10 cellular contexts compared by ENCODE assay signal in the genomic region with DNA sequence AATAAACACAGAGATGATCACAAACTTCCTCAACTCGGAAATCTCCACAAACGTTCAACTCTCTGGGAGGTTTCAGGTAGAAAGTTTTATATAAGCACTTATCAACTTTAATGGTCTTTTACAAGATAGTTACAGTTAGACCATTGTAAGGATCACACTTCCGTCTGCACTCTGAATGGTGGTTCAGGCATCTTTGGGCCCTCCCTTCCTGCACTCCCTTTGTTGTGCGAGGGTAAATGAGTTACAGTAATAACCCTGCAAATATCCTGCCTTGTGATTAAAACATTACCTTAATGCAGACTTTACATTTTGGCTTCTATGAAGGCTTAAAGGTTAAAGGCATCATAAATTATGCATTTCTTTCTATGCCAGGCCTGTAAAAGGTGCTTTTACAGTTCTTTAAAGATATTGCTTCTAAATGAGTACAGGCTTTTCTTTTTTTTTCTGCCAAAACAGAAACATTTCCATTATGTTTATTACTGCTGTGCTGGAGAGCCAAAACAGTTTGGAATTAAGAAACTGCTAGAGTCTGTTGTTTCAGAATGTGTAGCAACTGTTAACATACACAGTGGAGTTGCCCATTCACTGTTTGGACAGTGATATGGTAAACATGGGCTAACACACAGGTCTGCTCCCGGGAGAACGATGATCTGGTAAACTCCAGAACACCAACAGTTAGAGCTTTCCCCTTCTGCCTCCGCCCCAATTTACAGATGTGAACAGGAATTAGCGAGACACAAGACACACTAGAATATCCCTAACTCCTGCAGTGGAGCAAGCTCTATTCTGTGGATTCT. TPM values are rescaled to one million over a fixed set of nuclear protein-coding genes. Genes with fewer than 3 reads are reported as not detected.
A peak's percentile ranks its signal among the peaks of the same experiment; 100 is the strongest.
DNase-seq lines count a peak whose midpoint lies in the region; ATAC-seq and TF ChIP-seq lines count a peak whose summit lies in the region.
"Had no signal": no experiment of that assay in that cellular context is flagged by ENCODE, and none has a peak within 500 bp of the region (broad histone marks: within the 10 kb centered on the region; RNA-seq: fewer than 3 reads in every experiment).

No MANE protein-coding gene starts in this region.

- H3K27me3 ChIP-seq in mesenchymal stem cell (ENCODE audit: control insufficient read depth in 1 of 2, insufficient read depth in 1 of 2, low read length in 2 of 2) (peaks cover 0 to 7% of the 10 kb centered on the region in 2 experiments), thoracic aorta (replicated peaks; ENCODE audit: insufficient read depth) (no peaks in the 10 kb centered on the region), MM.1S (replicated peaks; ENCODE audit: insufficient read depth, low read length) (no peaks in the 10 kb centered on the region)

- H3K9me2 ChIP-seq in MM.1S (replicated peaks; ENCODE audit: insufficient read depth, low read length), result no peaks in the 10 kb centered on the region

- H3K14ac ChIP-seq in mesenchymal stem cell (ENCODE audit: low read length in 2 of 2), result no peak overlapping the region

- no peak overlapping the region for H4K91ac ChIP-seq in mesenchymal stem cell (ENCODE audit: low read length)

- no peaks in the 10 kb centered on the region for H3F3A ChIP-seq in MM.1S (ENCODE audit: insufficient read depth, low read length)

- peaks cover 10% of the 10 kb centered on the region for H3K4me1 ChIP-seq in mesenchymal stem cell (ENCODE audit: control insufficient read depth, insufficient read depth, low read depth, low read length)
- peaks cover 5 to 34% of the 10 kb centered on the region in 2 donors for H3K4me1 ChIP-seq in thoracic aorta (ENCODE audit: control insufficient read depth in 1 of 2, low read depth in 2 of 2)
- no peaks in the 10 kb centered on the region for H3K4me1 ChIP-seq in MM.1S (ENCODE audit: low read length)

- TF ChIP-seq CTCF in thoracic aorta (IDR thresholded peaks at IDR 0.05) (no peak), MM.1S (IDR thresholded peaks at IDR 0.05; ENCODE audit: low read length) (no peak)

- no peaks in the 10 kb centered on the region for H3K9me3 ChIP-seq in mesenchymal stem cell (ENCODE audit: control insufficient read depth, low read length)
- no peaks in the 10 kb centered on the region for H3K9me3 ChIP-seq in thoracic aorta
- no peaks in the 10 kb centered on the region for H3K9me3 ChIP-seq in MM.1S (replicated peaks; ENCODE audit: insufficient read depth, low read length)

- no peaks in the 10 kb centered on the region for H3K79me1 ChIP-seq in mesenchymal stem cell (replicated peaks; ENCODE audit: low read length, poor library complexity, severe bottlenecking)

- peak overlapping the region; percentile 89 for H3K27ac ChIP-seq in caudate nucleus (ENCODE audit: low read depth, low read length)
- H3K27ac ChIP-seq in mesenchymal stem cell (ENCODE audit: low read length, poor library complexity, severe bottlenecking), result no peak overlapping the region
- H3K27ac ChIP-seq in thoracic aorta, result peak overlapping the region; percentile 88 to 91
- H3K27ac ChIP-seq in MM.1S (ENCODE audit: low read length), result no peak overlapping the region
- H3K27ac ChIP-seq: epithelial cell of prostate had no signal

- no peak overlapping the region for H2BK15ac ChIP-seq in mesenchymal stem cell (ENCODE audit: low read depth, poor library complexity, severe bottlenecking)

- H3K4me2 ChIP-seq in mesenchymal stem cell (ENCODE audit: low read length, poor library complexity, severe bottlenecking), result peak overlapping the region; percentile 89
- H3K4me2 ChIP-seq in MM.1S (ENCODE audit: low read depth, low read length), result no peak overlapping the region

- no peaks in the 10 kb centered on the region for H4K20me1 ChIP-seq in MM.1S (ENCODE audit: insufficient read depth, low read length)

- H3K36me3 ChIP-seq in mesenchymal stem cell (ENCODE audit: control insufficient read depth in 1 of 2, insufficient read depth in 2 of 2, low read depth in 1 of 2, low read length in 2 of 2) (peaks cover 0 to 12% of the 10 kb centered on the region in 2 experiments), thoracic aorta (no peaks in the 10 kb centered on the region), MM.1S (replicated peaks; ENCODE audit: insufficient read depth, low read length) (no peaks in the 10 kb centered on the region)

- 71% methylated on average over 8 of the region's 8 CpGs for WGBS in mesenchymal stem cell

- no peak overlapping the region for H2AFZ ChIP-seq in mesenchymal stem cell (ENCODE audit: low read depth, low read length)
- no peak overlapping the region for H2AFZ ChIP-seq in MM.1S (ENCODE audit: low read length)

- no peak overlapping the region for H4K8ac ChIP-seq in mesenchymal stem cell (ENCODE audit: low read length)

- no peak overlapping the region for H3K18ac ChIP-seq in mesenchymal stem cell (ENCODE audit: low read depth in 1 of 2, low read length in 2 of 2)

- DNase-seq in NCI-H1105 treated with DMSO at 0.1 percent for 48 hours (lab: John Stamatoyannopoulos, UW) (peak; percentile 37), NCI-H1105 (lab: John Stamatoyannopoulos, UW) (no peak), caudate nucleus (lab: John Stamatoyannopoulos, UW) (no peak), mesenchymal stem cell (peak; percentile 2), thoracic aorta (ENCODE audit: low spot score) (no peak), MM.1S (no peak)

- ATAC-seq in thoracic aorta (ENCODE audit: insufficient number of reproducible peaks, low FRiP score, low read depth), result no peak
- ATAC-seq in esophagus mucosa, result no peak
- ATAC-seq in GM21526 (IDR thresholded peaks at IDR 0.05; ENCODE audit: low FRiP score, unreplicated experiment), result no peak
- ATAC-seq: sciatic nerve had no signal

- H2AK5ac ChIP-seq in mesenchymal stem cell (ENCODE audit: low read length, severe bottlenecking), result no peak overlapping the region

- H2BK5ac ChIP-seq in mesenchymal stem cell (ENCODE audit: low read depth, low read length, poor library complexity, severe bottlenecking), result no peak overlapping the region

- H3K23ac ChIP-seq in mesenchymal stem cell (ENCODE audit: low read length in 2 of 2), result no peak overlapping the region

- peak overlapping the region in 1 of 2 experiments; percentile 90 for H3K4me3 ChIP-seq in mesenchymal stem cell (ENCODE audit: insufficient read depth in 1 of 2, low read depth in 1 of 2, low read length in 2 of 2)
- H3K4me3 ChIP-seq in thoracic aorta, result peak overlapping the region; percentile 88
- H3K4me3 ChIP-seq in MM.1S (ENCODE audit: low read length), result no peak overlapping the region

- H2BK12ac ChIP-seq in mesenchymal stem cell (ENCODE audit: low read length in 2 of 2), result no peak overlapping the region

- no peak overlapping the region for H2BK120ac ChIP-seq in mesenchymal stem cell (ENCODE audit: low read depth, low read length)

- no peak overlapping the region for H3K4ac ChIP-seq in mesenchymal stem cell (ENCODE audit: low read depth in 1 of 2, low read length in 2 of 2)

- H3K9ac ChIP-seq in mesenchymal stem cell (ENCODE audit: low read length) (peak overlapping the region; percentile 91), MM.1S (ENCODE audit: low read length) (no peak overlapping the region)

- H3K79me2 ChIP-seq in MM.1S (ENCODE audit: low read length), result no peaks in the 10 kb centered on the region

RNA-seq across cellular contexts. Expression of gene PRUNE2, which starts 1.1 kb away (rescaled TPM):
- polyA plus RNA-seq in mesenchymal stem cell (2013, experiment 1 of 2), result 0.72 TPM
- 0.73 TPM for polyA plus RNA-seq in mesenchymal stem cell (2013, experiment 2 of 2)
- 100 to 1,000 TPM; 360 to 420 TPM for total RNA-seq in thoracic aorta
- total RNA-seq in esophagus mucosa, result 4.9 TPM

Comparison
In these comparisons a context has a peak if more than half of its experiments do, and no peak if none do; other contexts are left out.
1. DNase-seq: peak in NCI-H1105 treated with DMSO at 0.1 percent for 48 hours (single experiment) and mesenchymal stem cell (single experiment); none in NCI-H1105 (single experiment), caudate nucleus (0 of 61), thoracic aorta (single experiment) and MM.1S (single experiment).
2. H3K27ac ChIP-seq: peak in caudate nucleus (single experiment) and thoracic aorta (2 of 2); none in mesenchymal stem cell (single experiment) and MM.1S (single experiment).
3. RNA of gene PRUNE2, which starts 1.1 kb away (total RNA-seq): 360 to 420 TPM in thoracic aorta; 4.9 TPM in esophagus mucosa (single experiment); every median in the first group is over 10 times any median in the second.